ENCODE assay signal across 34 cellular contexts in the genomic region with DNA sequence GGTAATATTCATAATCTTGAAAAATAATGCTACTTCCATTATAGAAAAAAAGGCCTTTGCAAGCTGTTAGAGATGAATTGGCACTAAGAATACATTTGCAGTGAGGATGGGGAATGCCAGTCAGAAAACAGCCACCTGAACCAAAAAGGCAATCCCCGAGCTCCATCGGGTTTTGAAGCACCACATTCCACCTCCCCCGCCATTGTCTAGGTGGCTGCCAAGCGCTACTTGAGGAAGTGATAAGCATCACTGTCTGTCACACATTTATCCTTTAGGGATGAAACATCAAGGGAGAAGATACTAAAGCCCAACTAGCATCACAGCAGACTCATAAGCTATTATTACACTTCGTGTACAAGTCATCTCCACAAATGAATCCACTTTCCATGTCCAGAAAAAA.
"Had no signal": no experiment of that assay in that cellular context is flagged by ENCODE, and none has a peak within 500 bp of the region (broad histone marks: within the 10 kb centered on the region; RNA-seq: fewer than 3 reads in every experiment).

No MANE protein-coding gene starts in this region.

- H3K27me3 Mint-ChIP-seq: activated CD4-positive, alpha-beta T cell treated with anti-CD3 and anti-CD28 coated beads for 36 hours; activated CD4-positive, alpha-beta T cell treated with anti-CD3 and anti-CD28 coated beads, Interleukin-2, amount 10 ng/mL, durations not matched to agents 7 days and 5 days; activated naive CD4-positive, alpha-beta T cell treated with anti-CD3 and anti-CD28 coated beads, Interleukin-2, amount 50 U/mL, for 24 hours; activated T-cell treated with anti-CD3 and anti-CD28 coated beads, Interleukin-2, amount 50 U/mL, for 24 hours had no signal

- H3K9me3 ChIP-seq: ascending aorta, MG63, Peyer's patch, SJSA1, SK-N-SH had no signal

- H3K9me3 Mint-ChIP-seq: activated CD4-positive, alpha-beta T cell treated with anti-CD3 and anti-CD28 coated beads, Interleukin-2, amount 10 ng/mL, durations not matched to agents 7 days and 5 days; activated naive CD4-positive, alpha-beta T cell treated with anti-CD3 and anti-CD28 coated beads, Interleukin-2, amount 50 U/mL, for 24 hours; activated naive CD8-positive, alpha-beta T cell treated with anti-CD3 and anti-CD28 coated beads, Interleukin-2, amount 10 ng/mL, durations not matched to agents 7 days and 5 days; activated T-cell treated with anti-CD3 and anti-CD28 coated beads, Interleukin-2, amount 50 U/mL, for 24 hours; activated T-helper 2 cell treated with anti-CD3 and anti-CD28 coated beads, Interferon-gamma antibody, Interleukin-2, Interleukin-4, amounts not matched to agents 10 μg/mL and 5 μg/mL and 100 μg/mL, durations not matched to agents 14 hours and 24 hours and 36 hours; T-helper 1 cell treated with Interleukin-12 subunit alpha and Interleukin-12 subunit beta and Interleukin-4 antibody, amounts not matched to agents 30 μg/mL and 1 μg/mL, for 36 hours; T-helper 2 cell treated with Interferon-gamma antibody and Interleukin-4, amounts not matched to agents 5 μg/mL and 100 μg/mL, for 36 hours had no signal

- H3K4me1 ChIP-seq: ascending aorta, Peyer's patch had no signal

- H3K4me1 Mint-ChIP-seq: activated CD4-positive, alpha-beta T cell treated with anti-CD3 and anti-CD28 coated beads for 36 hours; activated CD4-positive, alpha-beta T cell treated with anti-CD3 and anti-CD28 coated beads, Interleukin-2, amount 10 ng/mL, durations not matched to agents 7 days and 5 days; activated naive CD4-positive, alpha-beta T cell treated with anti-CD3 and anti-CD28 coated beads, Interleukin-2, amount 50 U/mL, for 24 hours; activated naive CD8-positive, alpha-beta T cell treated with anti-CD3 and anti-CD28 coated beads, Interleukin-2, amount 10 ng/mL, durations not matched to agents 7 days and 5 days had no signal

- H3K36me3 ChIP-seq: ascending aorta, MG63, Peyer's patch, SJSA1 had no signal

- H3K27me3 ChIP-seq: ascending aorta, MG63, Peyer's patch, SJSA1 had no signal

- H3K27ac Mint-ChIP-seq: activated CD4-positive, alpha-beta T cell treated with anti-CD3 and anti-CD28 coated beads for 36 hours; activated CD4-positive, alpha-beta T cell treated with anti-CD3 and anti-CD28 coated beads, Interleukin-2, amount 10 ng/mL, durations not matched to agents 7 days and 5 days; activated CD8-positive, alpha-beta T cell treated with anti-CD3 and anti-CD28 coated beads, Interleukin-2, amount 10 ng/mL, durations not matched to agents 7 days and 5 days; activated naive CD4-positive, alpha-beta T cell treated with anti-CD3 and anti-CD28 coated beads, Interleukin-2, amount 50 U/mL, for 24 hours; activated naive CD8-positive, alpha-beta T cell treated with anti-CD3 and anti-CD28 coated beads, Interleukin-2, amount 10 ng/mL, durations not matched to agents 7 days and 5 days; activated T-cell treated with anti-CD3 and anti-CD28 coated beads, Interleukin-2, amount 50 U/mL, for 24 hours; activated T-helper 2 cell treated with anti-CD3 and anti-CD28 coated beads, Interferon-gamma antibody, Interleukin-2, Interleukin-4, amounts not matched to agents 10 μg/mL and 5 μg/mL and 100 μg/mL, durations not matched to agents 14 hours and 24 hours and 36 hours; T-helper 1 cell treated with Interleukin-12 subunit alpha and Interleukin-12 subunit beta and Interleukin-4 antibody, amounts not matched to agents 30 μg/mL and 1 μg/mL, for 36 hours; T-helper 2 cell treated with Interferon-gamma antibody and Interleukin-4, amounts not matched to agents 5 μg/mL and 100 μg/mL, for 36 hours had no signal

- H3K36me3 Mint-ChIP-seq: activated naive CD4-positive, alpha-beta T cell treated with anti-CD3 and anti-CD28 coated beads, Interleukin-2, amount 50 U/mL, for 24 hours; activated naive CD8-positive, alpha-beta T cell treated with anti-CD3 and anti-CD28 coated beads, Interleukin-2, amount 10 ng/mL, durations not matched to agents 7 days and 5 days had no signal

- H3K4me3 ChIP-seq: ascending aorta, MG63, Peyer's patch, SJSA1 had no signal

- DNase-seq: activated CD4-positive, alpha-beta T cell treated with anti-CD3 and anti-CD28 coated beads for 36 hours; activated CD4-positive, alpha-beta T cell treated with anti-CD3 and anti-CD28 coated beads, Interleukin-2, amount 10 ng/mL, durations not matched to agents 7 days and 5 days; activated CD4-positive, alpha-beta T cell treated with anti-CD3 and anti-CD28 coated beads, Interleukin-2, amount 50 U/mL, for 48 hours; activated CD8-positive, alpha-beta T cell treated with anti-CD3 and anti-CD28 coated beads, Interleukin-2, amount 10 ng/mL, durations not matched to agents 7 days and 5 days; activated gamma-delta T cell; activated naive CD4-positive, alpha-beta T cell treated with Interleukin-2 at 50 U/mL for 16 hours; activated naive CD8-positive, alpha-beta T cell treated with anti-CD3 and anti-CD28 coated beads, Interleukin-2, amount 10 ng/mL, durations not matched to agents 7 days and 5 days; activated T-cell treated with anti-CD3 and anti-CD28 coated beads, Interleukin-2, amount 50 U/mL, for 24 hours; amygdala; cerebellar nuclear complex; Karpas-422; KBM-7; MG63; NCI-H1048; NCI-H1105 treated with DMSO at 0.1 percent for 48 hours; NCI-H1436; NCI-H1694; NCI-H1930; NCI-H510A; NCI-H526; NCI-H748 treated with DMSO at 0.1 percent for 48 hours; NK-92 treated with Interleukin-12 subunit alpha and Interleukin-12 subunit beta, amount 100 ng/mL, for 24 hours; PC-3; Peyer's patch; RPMI8226; SHP77 treated with DMSO at 0.1 percent for 48 hours; SK-N-SH had no signal

- H3K4me3 Mint-ChIP-seq: activated CD4-positive, alpha-beta T cell treated with anti-CD3 and anti-CD28 coated beads for 36 hours; activated CD4-positive, alpha-beta T cell treated with anti-CD3 and anti-CD28 coated beads, Interleukin-2, amount 10 ng/mL, durations not matched to agents 7 days and 5 days; activated CD8-positive, alpha-beta T cell treated with anti-CD3 and anti-CD28 coated beads, Interleukin-2, amount 10 ng/mL, durations not matched to agents 7 days and 5 days; activated naive CD4-positive, alpha-beta T cell treated with anti-CD3 and anti-CD28 coated beads, Interleukin-2, amount 50 U/mL, for 24 hours; activated naive CD8-positive, alpha-beta T cell treated with anti-CD3 and anti-CD28 coated beads, Interleukin-2, amount 10 ng/mL, durations not matched to agents 7 days and 5 days; activated T-cell treated with anti-CD3 and anti-CD28 coated beads, Interleukin-2, amount 50 U/mL, for 24 hours; T-helper 1 cell treated with Interleukin-12 subunit alpha and Interleukin-12 subunit beta and Interleukin-4 antibody, amounts not matched to agents 30 μg/mL and 1 μg/mL, for 36 hours; T-helper 2 cell treated with Interferon-gamma antibody and Interleukin-4, amounts not matched to agents 5 μg/mL and 100 μg/mL, for 36 hours had no signal

- ATAC-seq: activated CD4-positive, alpha-beta T cell treated with anti-CD3 and anti-CD28 coated beads for 36 hours; activated CD4-positive, CD25-positive, alpha-beta regulatory T cell treated with anti-CD3 and anti-CD28 coated beads, Interleukin-2, amount 50 U/mL, for 24 hours; activated CD8-positive, alpha-beta T cell treated with anti-CD3 and anti-CD28 coated beads, Interleukin-2, amount 10 ng/mL, durations not matched to agents 7 days and 5 days; PC-3 had no signal
